In genomic region chr6:143677891-143678737, GRCh38 we compare ENCODE assay signal across 1 cellular context.
TF ChIP-seq lines count a peak whose summit lies in the region.

TSS of gene PHACTR2 (plus strand) at chr6:143677965. CDS start at chr6:143678164, 199 bp downstream.

TF ChIP-seq in HepG2, 621 proteins besides CTCF, POLR2A, EP300 and RAD21 (continued from another document):
- TF ChIP-seq MXD1 (CRISPR knock-in tag; IDR thresholded peaks at IDR 0.05) (peak; percentile 95), ZNF709 (CRISPR knock-in tag; IDR thresholded peaks at IDR 0.05) (0 out of 2 replicates have a peak, but pooled peaks have one; percentile 74), SOX6 (IDR thresholded peaks at IDR 0.05) (no peak), SOX6 (CRISPR knock-in tag; IDR thresholded peaks at IDR 0.05) (peak; percentile 75), SOX5 (CRISPR knock-in tag; IDR thresholded peaks at IDR 0.05; ENCODE audit: borderline replicate concordance) (0 out of 2 replicates have a peak, but pooled peaks have one; percentile 10), SP1 (IDR thresholded peaks at IDR 0.05) (no peak), SP1 (CRISPR knock-in tag; IDR thresholded peaks at IDR 0.05) (no peak), CREB1 (IDR thresholded peaks at IDR 0.05) (no peak), CREB1 (CRISPR knock-in tag; IDR thresholded peaks at IDR 0.05) (no peak), FOXO1 (CRISPR knock-in tag; IDR thresholded peaks at IDR 0.05) (peak; percentile 41), SMARCC2 (IDR thresholded peaks at IDR 0.05) (no peak), SMC3 (IDR thresholded peaks at IDR 0.05; ENCODE audit: low read length) (no peak), SP140L (CRISPR knock-in tag; IDR thresholded peaks at IDR 0.05; ENCODE audit: borderline replicate concordance) (0 out of 2 replicates have a peak, but pooled peaks have one; percentile 2), PAXIP1 (CRISPR knock-in tag; conservative IDR thresholded peaks at IDR 0.05) (0 out of 2 replicates have a peak, but pooled peaks have one; percentile 35), ZNF761 (CRISPR knock-in tag; conservative IDR thresholded peaks at IDR 0.05) (0 out of 2 replicates have a peak, but pooled peaks have one; percentile 40), ZNF879 (CRISPR knock-in tag; IDR thresholded peaks at IDR 0.05) (0 out of 2 replicates have a peak, but pooled peaks have one; percentile 39), TGIF2 (CRISPR knock-in tag; IDR thresholded peaks at IDR 0.05) (peak; percentile 77), ZSCAN9 (CRISPR knock-in tag; IDR thresholded peaks at IDR 0.05; ENCODE audit: borderline replicate concordance) (0 out of 2 replicates have a peak, but pooled peaks have one; percentile 20), YY1 (IDR thresholded peaks at IDR 0.05; ENCODE audit: insufficient read depth, insufficient replicate concordance, low read depth, low read length) (peak; percentile 62), RXRB (CRISPR knock-in tag; IDR thresholded peaks at IDR 0.05; ENCODE audit: borderline replicate concordance) (no peak), TAF15 (IDR thresholded peaks at IDR 0.05; ENCODE audit: low read depth, low read length, poor library complexity, severe bottlenecking) (peak; percentile 83), THYN1 (CRISPR knock-in tag; IDR thresholded peaks at IDR 0.05; ENCODE audit: borderline replicate concordance, low read depth) (no peak), NFIC (IDR thresholded peaks at IDR 0.05; ENCODE audit: low read length) (no peak), MBNL3 (CRISPR knock-in tag; conservative IDR thresholded peaks at IDR 0.05) (no peak), ZNF33B (CRISPR knock-in tag; IDR thresholded peaks at IDR 0.05) (no peak), LBX2 (CRISPR knock-in tag; IDR thresholded peaks at IDR 0.05; ENCODE audit: borderline replicate concordance) (peak; percentile 82; the same call in 1 of the 2 replicates), FIP1L1 (IDR thresholded peaks at IDR 0.05; ENCODE audit: borderline replicate concordance, insufficient read depth, low read depth, low read length) (no peak; the same call in 1 of the 2 replicates), MEIS2 (CRISPR knock-in tag; IDR thresholded peaks at IDR 0.05) (no peak; the same call in 1 of the 2 replicates), RBM22 (optimal IDR thresholded peaks at IDR 0.05; ENCODE audit: low read length) (peak; percentile 52), MXD3 (CRISPR knock-in tag; IDR thresholded peaks at IDR 0.05) (peak; percentile 73; the same call in 1 of the 2 replicates), PATZ1 (CRISPR knock-in tag; IDR thresholded peaks at IDR 0.05) (peak; percentile 20), HNF1A (IDR thresholded peaks at IDR 0.05; ENCODE audit: low read depth) (no peak), HNF1A (CRISPR knock-in tag; IDR thresholded peaks at IDR 0.05; ENCODE audit: borderline replicate concordance) (0 out of 2 replicates have a peak, but pooled peaks have one; percentile 41), ZNF616 (CRISPR knock-in tag; IDR thresholded peaks at IDR 0.05; ENCODE audit: low read depth) (peak; percentile 78; the same call in 1 of the 2 replicates), ZNF772 (CRISPR knock-in tag; IDR thresholded peaks at IDR 0.05) (no peak; the same call in 1 of the 2 replicates), ZNF615 (CRISPR knock-in tag; IDR thresholded peaks at IDR 0.05; ENCODE audit: borderline replicate concordance) (0 out of 2 replicates have a peak, but pooled peaks have one; percentile 13), ZNF562 (CRISPR knock-in tag; IDR thresholded peaks at IDR 0.05; ENCODE audit: borderline replicate concordance) (no peak), POGZ (CRISPR knock-in tag; IDR thresholded peaks at IDR 0.05) (peak; percentile 78), MTERF4 (CRISPR knock-in tag; IDR thresholded peaks at IDR 0.05) (peak; percentile 85; the same call in 1 of the 2 replicates), TBL1XR1 (IDR thresholded peaks at IDR 0.05; ENCODE audit: borderline replicate concordance, low read length, partially characterized antibody) (peak; percentile 15), ZNF614 (CRISPR knock-in tag; IDR thresholded peaks at IDR 0.05; ENCODE audit: borderline replicate concordance) (no peak), KLF12 (CRISPR knock-in tag; IDR thresholded peaks at IDR 0.05; ENCODE audit: borderline replicate concordance) (peak; percentile 17; the same call in 1 of the 2 replicates), NONO (IDR thresholded peaks at IDR 0.05) (no peak), NONO (CRISPR knock-in tag; conservative IDR thresholded peaks at IDR 0.05) (peak; percentile 58)
TF ChIP-seq in HepG2: peak in this region for 210.
